1 cellular context compared by ENCODE assay signal in genomic region chr3:45095916-45096526, GRCh38.
TF ChIP-seq lines count a peak whose summit lies in the region.

No MANE protein-coding gene starts in this region.

TF ChIP-seq in SK-N-SH treated with all-trans-retinoic acid at 6 μM for 48 hours, 23 proteins besides CTCF, POLR2A, EP300 and RAD21 (continued from another document):
- TF ChIP-seq ZFP30 (CRISPR knock-in tag; IDR thresholded peaks at IDR 0.05) (no peak), OSR1 (CRISPR knock-in tag; IDR thresholded peaks at IDR 0.05) (no peak), ZFP3 (CRISPR knock-in tag; IDR thresholded peaks at IDR 0.05) (no peak)
